In the genomic region with DNA sequence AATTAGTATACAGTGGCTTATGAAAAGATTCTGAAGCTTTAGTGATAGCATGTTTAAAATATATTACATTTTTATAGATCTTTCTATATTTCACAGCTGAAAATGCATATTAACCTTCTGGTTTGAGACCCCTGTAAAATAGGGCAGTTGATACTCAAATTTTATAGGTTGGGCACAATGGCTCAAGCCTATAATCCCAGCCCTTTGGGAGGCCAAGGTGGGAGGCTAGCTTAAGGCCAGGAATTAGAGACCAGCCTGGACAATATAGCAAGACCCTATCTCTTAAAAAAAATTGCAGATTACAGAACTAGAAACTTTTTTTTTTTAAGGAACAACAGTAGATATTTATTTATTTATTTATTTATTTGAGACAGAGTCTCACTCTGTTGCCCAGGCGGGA, we compare ENCODE assay signal across 8 cellular contexts.
"Had no signal": no experiment of that assay in that cellular context is flagged by ENCODE, and none has a peak within 500 bp of the region (broad histone marks: within the 10 kb centered on the region; RNA-seq: fewer than 3 reads in every experiment).

No MANE protein-coding gene starts in this region.

- ATAC-seq: GM12878 had no signal

- H3K4me3 ChIP-seq: GM12878 had no signal

- FAIRE-seq: G401.6, GM12878, GM12891, GM12892, GM18507, GM19239 had no signal

- DNase-seq: GDM1, GF-D8 had no signal
